ENCODE assay signal across 8 cellular contexts in genomic region chr20:60138263-60139127, GRCh38.
A peak's percentile ranks its signal among the peaks of the same experiment; 100 is the strongest.
DNase-seq lines count a peak whose midpoint lies in the region; ATAC-seq, FAIRE-seq and TF ChIP-seq lines count a peak whose summit lies in the region.

No MANE protein-coding gene starts in this region.

- no peak for TF ChIP-seq POLR2A in gastroesophageal sphincter (IDR thresholded peaks at IDR 0.05)
- TF ChIP-seq POLR2A in spleen (IDR thresholded peaks at IDR 0.05) = no peak

- DNase-seq in AG04449 (ENCODE audit: low read depth, low spot score) = no peak
- peak; percentile 89 for DNase-seq in HTR-8/SVneo (ENCODE audit: insufficient read length, low spot score)
- DNase-seq in activated CD8-positive, alpha-beta memory T cell treated with anti-CD3 and anti-CD28 coated beads for 24 hours = peak; percentile 68
- DNase-seq in spleen = peak; percentile 89
- no peak for DNase-seq in DMS153 treated with DMSO at 0.1 percent for 48 hours (lab: John Stamatoyannopoulos, UW; ENCODE audit: unreplicated experiment)
- DNase-seq in amniotic stem cell (lab: John Stamatoyannopoulos, UW) = no peak
- DNase-seq in hippocampal formation (lab: John Stamatoyannopoulos, UW) = no peak

- intact Hi-C loops in spleen (cut with DNase I; ENCODE audit: low total_unique reads) = no loop called here

- peak overlapping the region; percentile 47 for H3K4me3 ChIP-seq in AG04449 (ENCODE audit: low read depth, low read length)
- peak overlapping the region; percentile 17 to 45 for H3K4me3 ChIP-seq in gastroesophageal sphincter
- H3K4me3 ChIP-seq in spleen = peak overlapping the region in 6 of 8 donors; percentile 21 to 64 (median 32)

- TF ChIP-seq CTCF in AG04449 (IDR thresholded peaks at IDR 0.05; ENCODE audit: insufficient read depth, low read length, missing control alignments) = no peak
- TF ChIP-seq CTCF in gastroesophageal sphincter (IDR thresholded peaks at IDR 0.05) = no peak
- no peak for TF ChIP-seq CTCF in spleen (IDR thresholded peaks at IDR 0.05 in 8 of 11, conservative IDR thresholded peaks at IDR 0.05 in 3 of 11)

- peaks cover 4% of the 10 kb centered on the region for H3K27me3 ChIP-seq in gastroesophageal sphincter
- H3K27me3 ChIP-seq in spleen (replicated peaks in 1 of 7) = no peaks in the 10 kb centered on the region

- CTCF ChIA-PET in AG04449 (lab: Yijun Ruan, JAX) = interaction anchor here (0.6 to 2.8 kb wide), 10 partner anchors 8 to 1011 kb away, joined by 3 to 9 read pairs (median 4); no protein-coding TSS in a partner anchor

- TF ChIP-seq EP300 in gastroesophageal sphincter (IDR thresholded peaks at IDR 0.05) = no peak

- POLR2A ChIA-PET in AG04449 (lab: Yijun Ruan, JAX) = no interaction called here

- peak; percentile 92 for FAIRE-seq in HTR-8/SVneo (lab: Jason Lieb, UNC)

- no peak for ATAC-seq in gastroesophageal sphincter

- peaks cover 0 to 5% (median 0%) of the 10 kb centered on the region in 3 donors for H3K4me1 ChIP-seq in gastroesophageal sphincter
- peaks cover 0 to 33% (median 9%) of the 10 kb centered on the region in 6 donors for H3K4me1 ChIP-seq in spleen

- H3K9me3 ChIP-seq in gastroesophageal sphincter (no peaks in the 10 kb centered on the region), spleen (no peaks in the 10 kb centered on the region)

- H3K27ac ChIP-seq in gastroesophageal sphincter (no peak overlapping the region), spleen (peak overlapping the region in 2 of 8 donors; percentile 55 to 64)

- WGBS in gastroesophageal sphincter (ENCODE audit: low coverage in 1 of 2), 2 donors = 71 to 73% methylated on average over 9 to 36 of the region's 39 CpGs
- 61 to 78% (median 70%) methylated on average over 39 of the region's 39 CpGs for WGBS in spleen, 5 donors

- H3K36me3 ChIP-seq in gastroesophageal sphincter = no peaks in the 10 kb centered on the region
- no peaks in the 10 kb centered on the region for H3K36me3 ChIP-seq in spleen

Comparison
In these comparisons a context has a peak if more than half of its experiments do, and no peak if none do; other contexts are left out.
1. DNase-seq: peak in HTR-8/SVneo (single experiment), activated CD8-positive, alpha-beta memory T cell treated with anti-CD3 and anti-CD28 coated beads for 24 hours (single experiment) and spleen (single experiment); none in AG04449 (single experiment), DMS153 treated with DMSO at 0.1 percent for 48 hours (single experiment), amniotic stem cell (single experiment) and hippocampal formation (0 of 2).
2. Peak in every context shown above with its lines, with median percentiles within 50 percentile points of each other: H3K4me3 ChIP-seq.